Comparison of ENCODE assay signal across 9 cellular contexts in the genomic region with DNA sequence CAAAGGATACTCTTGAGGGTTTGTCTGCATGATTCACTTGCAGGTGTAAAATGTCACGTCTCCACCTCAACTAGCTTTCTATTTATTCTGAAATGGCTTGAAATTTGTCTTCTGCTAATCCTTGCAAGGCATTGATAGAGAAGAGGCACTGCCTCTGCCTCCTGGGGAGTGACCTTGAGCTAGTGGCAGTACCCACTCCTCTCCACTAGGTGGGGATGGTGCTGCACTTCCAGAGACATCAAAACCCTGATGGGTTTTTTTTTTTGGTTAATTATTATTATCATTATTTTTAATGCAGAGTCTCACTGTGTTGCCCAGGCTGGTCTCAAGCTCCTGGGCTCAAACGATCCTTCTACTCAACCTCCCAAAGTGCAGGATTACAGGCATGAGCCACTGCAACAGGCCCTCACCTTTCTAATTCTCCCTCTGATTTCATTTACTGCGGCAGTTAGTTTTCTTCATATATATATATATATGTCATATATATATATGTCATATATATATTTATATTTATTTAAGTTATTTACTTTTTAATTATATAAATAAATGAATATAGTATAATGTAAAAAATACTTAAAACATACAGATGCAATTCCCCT.
A peak's percentile ranks its signal among the peaks of the same experiment; 100 is the strongest.
DNase-seq lines count a peak whose midpoint lies in the region; ATAC-seq and FAIRE-seq lines count a peak whose summit lies in the region.
"Had no signal": no experiment of that assay in that cellular context is flagged by ENCODE, and none has a peak within 500 bp of the region (broad histone marks: within the 10 kb centered on the region; RNA-seq: fewer than 3 reads in every experiment).

No MANE protein-coding gene starts in this region.

- H3K9ac ChIP-seq in trophoblast cell (ENCODE audit: low read length), result no peak overlapping the region

- ATAC-seq in HG03103 (IDR thresholded peaks at IDR 0.05; ENCODE audit: low read depth, unreplicated experiment) (peak; percentile 57), HG02840 (IDR thresholded peaks at IDR 0.05; ENCODE audit: low FRiP score, unreplicated experiment) (no peak)

- no peaks in the 10 kb centered on the region for H3K79me1 ChIP-seq in trophoblast cell (ENCODE audit: low read length)

- no peak overlapping the region for H2BK5ac ChIP-seq in trophoblast cell (ENCODE audit: low read depth, low read length, poor library complexity)

- no peaks in the 10 kb centered on the region for H3K9me3 ChIP-seq in trophoblast cell (ENCODE audit: insufficient read depth, low read depth, low read length)

- H2AK5ac ChIP-seq in trophoblast cell (ENCODE audit: low read length), result no peak overlapping the region

- no peak overlapping the region for H2BK120ac ChIP-seq in trophoblast cell (ENCODE audit: insufficient read depth, low read length, poor library complexity)

- H4K8ac ChIP-seq in trophoblast cell (ENCODE audit: low read depth, low read length), result no peak overlapping the region

- H3K18ac ChIP-seq in trophoblast cell (ENCODE audit: low read length), result no peak overlapping the region

- no peak overlapping the region for H3K14ac ChIP-seq in trophoblast cell (ENCODE audit: low read length)

- no CpG with 5 or more reads among the region's 3 CpGs for WGBS in trophoblast cell (ENCODE audit: extremely low coverage, insufficient coverage, insufficient read length)

- no peaks in the 10 kb centered on the region for H3K36me3 ChIP-seq in trophoblast cell (ENCODE audit: control insufficient read depth in 1 of 2, insufficient read depth in 2 of 2, low read length in 2 of 2)

- no peak overlapping the region for H2AFZ ChIP-seq in trophoblast cell (ENCODE audit: insufficient read depth, low read length, poor library complexity)

- H3K4me1 ChIP-seq in trophoblast cell (ENCODE audit: control insufficient read depth in 1 of 2, insufficient read depth in 2 of 2, low read length in 2 of 2), result no peaks in the 10 kb centered on the region

- H3K23ac ChIP-seq in trophoblast cell (ENCODE audit: low read length), result no peak overlapping the region

- peak; percentile 15 to 57 for DNase-seq in NOMO-1 (lab: John Stamatoyannopoulos, UW; ENCODE audit: unreplicated experiment in 2 of 2)
- no peak for DNase-seq in NOMO-1 treated with dmso at 0.1 percent for 144 hours (lab: John Stamatoyannopoulos, UW; ENCODE audit: unreplicated experiment)
- peak; percentile 63 for DNase-seq in RKO (ENCODE audit: low spot score)
- peak; percentile 27 for DNase-seq in activated T-helper 9 cell treated with anti-CD3 and anti-CD28 coated beads, Interleukin-2, amount 50 U/mL, for 16 hours (ENCODE audit: low read depth)
- peak; percentile 55 to 62 for DNase-seq in frontal cortex (ENCODE audit: low spot score in 2 of 2)
- peak; percentile 35 to 79 for DNase-seq in trophoblast cell

- H3K79me2 ChIP-seq in trophoblast cell (ENCODE audit: control insufficient read depth, insufficient read depth, low read length, poor library complexity), result no peaks in the 10 kb centered on the region

- no peak overlapping the region for H3K4me3 ChIP-seq in trophoblast cell (ENCODE audit: low read depth, low read length)
- H3K4me3 ChIP-seq: skin epidermis had no signal

- H3K4me2 ChIP-seq in trophoblast cell (ENCODE audit: low read length), result no peak overlapping the region

- no peak overlapping the region for H2BK12ac ChIP-seq in trophoblast cell (ENCODE audit: low read length)

- H4K12ac ChIP-seq in trophoblast cell (ENCODE audit: low read depth, low read length), result no peak overlapping the region

- FAIRE-seq in frontal cortex (lab: Jason Lieb, UNC), result no peak

- no peak overlapping the region for H4K91ac ChIP-seq in trophoblast cell (ENCODE audit: low read depth, low read length)

- H3K4ac ChIP-seq in trophoblast cell (ENCODE audit: low read depth, low read length), result no peak overlapping the region

- no peaks in the 10 kb centered on the region for H3K27me3 ChIP-seq in trophoblast cell (ENCODE audit: insufficient read depth, low read length)

- H3K27ac ChIP-seq in trophoblast cell (ENCODE audit: low read depth, low read length), result no peak overlapping the region
- H3K27ac ChIP-seq: skin epidermis had no signal
